In genomic region chr9:81303658-81304057, GRCh38 we compare ENCODE assay signal across 18 cellular contexts.
A peak's percentile ranks its signal among the peaks of the same experiment; 100 is the strongest.
DNase-seq lines count a peak whose midpoint lies in the region; ATAC-seq and TF ChIP-seq lines count a peak whose summit lies in the region.
"Had no signal": no experiment of that assay in that cellular context is flagged by ENCODE, and none has a peak within 500 bp of the region (broad histone marks: within the 10 kb centered on the region; RNA-seq: fewer than 3 reads in every experiment).

No MANE protein-coding gene starts in this region.

- H3K9me2 ChIP-seq in PC-3 (replicated peaks; ENCODE audit: low read length): no peaks in the 10 kb centered on the region

- no peaks in the 10 kb centered on the region for H4K20me1 ChIP-seq in mammary epithelial cell (ENCODE audit: insufficient read depth, low read length)
- no peaks in the 10 kb centered on the region for H4K20me1 ChIP-seq in PC-3 (ENCODE audit: low read length)
- H4K20me1 ChIP-seq: BLaER1 treated with 17β-estradiol and CSF1 and Interleukin-3, amounts not matched to agents 10 nM and 100 nM had no signal

- H3K4me3 ChIP-seq in mammary epithelial cell (replicated peaks in 1 of 3; ENCODE audit: insufficient read depth in 1 of 3, low read depth in 2 of 3, low read length in 3 of 3): no peak overlapping the region
- no peak overlapping the region for H3K4me3 ChIP-seq in breast epithelium
- no peak overlapping the region for H3K4me3 ChIP-seq in PC-3 (ENCODE audit: low read length)
- H3K4me3 ChIP-seq: A549; BLaER1 treated with 17β-estradiol and CSF1 and Interleukin-3, amounts not matched to agents 10 nM and 100 nM had no signal

- DNase-seq in mammary epithelial cell: peak; percentile 29
- no peak for DNase-seq in breast epithelium (ENCODE audit: low spot score in 2 of 2)
- peak; percentile 71 for DNase-seq in PC-3
- peak; percentile 5 to 23 for DNase-seq in foreskin keratinocyte
- DNase-seq in activated CD4-positive, alpha-beta T cell treated with anti-CD3 and anti-CD28 coated beads for 48 hours: no peak
- DNase-seq: AML-193; Caco-2; Calu3; CD4-positive, alpha-beta T cell; CD8-positive, alpha-beta T cell; DMS79 treated with DMSO at 0.1 percent for 48 hours; GF-D8 had no signal

- POLR2A ChIA-PET in PC-3 (lab: Charles Lee; ENCODE audit: unreplicated experiment): no interaction called here

- CTCF ChIA-PET in mammary epithelial cell (lab: Charles Lee; ENCODE audit: low non-redundant PET) (no interaction called here), PC-3 (lab: Charles Lee) (interaction anchor here (0.6 kb wide), 1 partner anchor 188 kb away, joined by 4 read pairs; no protein-coding TSS in a partner anchor)

- 43% methylated on average over 5 of the region's 5 CpGs for WGBS in mammary epithelial cell (ENCODE audit: low coverage, missing lambda C conversion rate)

- no peak overlapping the region for H3K27ac ChIP-seq in mammary epithelial cell (ENCODE audit: insufficient read depth, low read depth, low read length)
- no peak overlapping the region for H3K27ac ChIP-seq in breast epithelium
- 0 out of 2 replicates have a peak overlapping the region, but pooled peaks have one; percentile 6 for H3K27ac ChIP-seq in PC-3 (ENCODE audit: low read length)
- H3K27ac ChIP-seq in foreskin keratinocyte: no peak overlapping the region
- H3K27ac ChIP-seq: 22Rv1; A549; BLaER1 treated with 17β-estradiol and CSF1 and Interleukin-3, amounts not matched to agents 10 nM and 100 nM; C4-2B had no signal

- ATAC-seq in PC-3 (peak; percentile 87), foreskin keratinocyte (no peak), GM19023 (IDR thresholded peaks at IDR 0.05; ENCODE audit: unreplicated experiment) (no peak), GM18909 (IDR thresholded peaks at IDR 0.05; ENCODE audit: poor library complexity, unreplicated experiment) (no peak)
- ATAC-seq: A549; CD8-positive, alpha-beta T cell had no signal

- in situ Hi-C loops in mammary epithelial cell (cut with MboI; ENCODE audit: low sequenced_read_pairs in 2 of 2): no loop called here

- TF ChIP-seq CTCF in mammary epithelial cell (conservative IDR thresholded peaks at IDR 0.05 in 1 of 2, IDR thresholded peaks at IDR 0.05 in 1 of 2; ENCODE audit: extremely low read depth in 1 of 2, insufficient read depth in 1 of 2, low read depth in 1 of 2, low read length in 2 of 2) (no peak), breast epithelium (IDR thresholded peaks at IDR 0.05) (no peak), PC-3 (conservative IDR thresholded peaks at IDR 0.05; ENCODE audit: low read depth, low read length) (no peak), foreskin keratinocyte (conservative IDR thresholded peaks at IDR 0.05) (no peak)

- TF ChIP-seq POLR2A in breast epithelium (IDR thresholded peaks at IDR 0.05): no peak

- H3K4me1 ChIP-seq in mammary epithelial cell (ENCODE audit: insufficient read depth, low read length): no peaks in the 10 kb centered on the region
- no peaks in the 10 kb centered on the region for H3K4me1 ChIP-seq in breast epithelium
- no peaks in the 10 kb centered on the region; the same call in 1 of the 2 replicates for H3K4me1 ChIP-seq in PC-3 (ENCODE audit: insufficient read depth, low read length)
- H3K4me1 ChIP-seq in foreskin keratinocyte: no peaks in the 10 kb centered on the region
- H3K4me1 ChIP-seq: A549; BLaER1 treated with 17β-estradiol and CSF1 and Interleukin-3, amounts not matched to agents 10 nM and 100 nM; Caco-2 had no signal

- no peak overlapping the region for H2AFZ ChIP-seq in mammary epithelial cell (ENCODE audit: low read depth, low read length)
- no peak overlapping the region for H2AFZ ChIP-seq in PC-3 (ENCODE audit: low read length)

- no peaks in the 10 kb centered on the region for H3K36me3 ChIP-seq in mammary epithelial cell (ENCODE audit: insufficient read depth, low read length)
- no peaks in the 10 kb centered on the region for H3K36me3 ChIP-seq in breast epithelium
- H3K36me3 ChIP-seq in PC-3 (ENCODE audit: low read depth, low read length): no peaks in the 10 kb centered on the region
- H3K36me3 ChIP-seq: BLaER1 treated with 17β-estradiol and CSF1 and Interleukin-3, amounts not matched to agents 10 nM and 100 nM had no signal

- H3K9ac ChIP-seq in mammary epithelial cell (ENCODE audit: insufficient read depth, low read length) (no peak overlapping the region), PC-3 (ENCODE audit: low read length) (no peak overlapping the region)
- H3K9ac ChIP-seq: BLaER1 treated with 17β-estradiol and CSF1 and Interleukin-3, amounts not matched to agents 10 nM and 100 nM had no signal

- no peaks in the 10 kb centered on the region for H3F3A ChIP-seq in PC-3 (ENCODE audit: low read length, unreplicated experiment)

- BruUV-seq in mammary epithelial cell (replicated peaks; lab: Mats Ljungman, UMichigan) (no TSS peak), PC-3 (replicated peaks; lab: Mats Ljungman, UMichigan) (no TSS peak)

- H3K27me3 ChIP-seq in mammary epithelial cell (ENCODE audit: insufficient read depth, low read length) (no peaks in the 10 kb centered on the region), breast epithelium (no peaks in the 10 kb centered on the region), PC-3 (ENCODE audit: low read length) (no peaks in the 10 kb centered on the region), foreskin keratinocyte (no peaks in the 10 kb centered on the region)
- H3K27me3 ChIP-seq: BLaER1 treated with 17β-estradiol and CSF1 and Interleukin-3, amounts not matched to agents 10 nM and 100 nM had no signal

- H3K4me2 ChIP-seq in mammary epithelial cell (ENCODE audit: insufficient read depth, low read depth, low read length) (no peak overlapping the region), PC-3 (ENCODE audit: low read length) (peak overlapping the region; percentile 31)
- H3K4me2 ChIP-seq: A549; BLaER1 treated with 17β-estradiol and CSF1 and Interleukin-3, amounts not matched to agents 10 nM and 100 nM had no signal

- dilution Hi-C loops in mammary epithelial cell (cut with HindIII; ENCODE audit: low sequenced_read_pairs): no loop called here

- peaks cover 2% of the 10 kb centered on the region for H3K9me3 ChIP-seq in mammary epithelial cell (replicated peaks; ENCODE audit: insufficient read depth, low read length)
- peaks cover 0 to 4% of the 10 kb centered on the region in 2 donors for H3K9me3 ChIP-seq in breast epithelium
- H3K9me3 ChIP-seq in PC-3 (ENCODE audit: low read length): no peaks in the 10 kb centered on the region
- H3K9me3 ChIP-seq: Caco-2 had no signal

- intact Hi-C loops in mammary epithelial cell (cut with micrococcal nuclease): no loop called here
- intact Hi-C loops in breast epithelium (cut with DNase I; ENCODE audit: low total_unique reads): no loop called here
- intact Hi-C loops in PC-3 (cut with micrococcal nuclease): no loop called here

- H3K79me2 ChIP-seq in mammary epithelial cell (ENCODE audit: insufficient read depth, low read length) (no peaks in the 10 kb centered on the region), PC-3 (ENCODE audit: low read length) (no peaks in the 10 kb centered on the region)

Comparison
In these comparisons a context has a peak if more than half of its experiments do, and no peak if none do; other contexts are left out.
1. DNase-seq: peak in mammary epithelial cell (single experiment), PC-3 (single experiment) and foreskin keratinocyte (2 of 2); none in breast epithelium (0 of 2) and activated CD4-positive, alpha-beta T cell treated with anti-CD3 and anti-CD28 coated beads for 48 hours (single experiment).